Comparison of ENCODE assay signal across 8 cellular contexts in genomic region chr4:122731676-122732075, GRCh38. TPM values are rescaled to one million over a fixed set of nuclear protein-coding genes. Genes with fewer than 3 reads are reported as not detected.
DNase-seq lines count a peak whose midpoint lies in the region; ATAC-seq and TF ChIP-seq lines count a peak whose summit lies in the region.

No MANE protein-coding gene starts in this region.

- TF ChIP-seq POLR2A in body of pancreas (IDR thresholded peaks at IDR 0.05) (no peak), vagina (IDR thresholded peaks at IDR 0.05) (no peak)

- peak overlapping the region; percentile 88 for H3K4me3 ChIP-seq in left ventricle myocardium inferior
- H3K4me3 ChIP-seq in right atrium auricular region = peak overlapping the region in 1 of 2 donors; percentile 72
- no peak overlapping the region for H3K4me3 ChIP-seq in body of pancreas
- H3K4me3 ChIP-seq in mucosa of descending colon = peak overlapping the region; percentile 35
- H3K4me3 ChIP-seq in vagina = peak overlapping the region; percentile 72 to 74

- 30 to 37% methylated on average over 2 of the region's 2 CpGs for WGBS in body of pancreas, 2 donors

- H3K4me1 ChIP-seq in left ventricle myocardium inferior (peaks cover 41% of the 10 kb centered on the region), right atrium auricular region (peaks cover 0 to 9% of the 10 kb centered on the region in 2 donors), body of pancreas (peaks cover 11% of the 10 kb centered on the region), mucosa of descending colon (ENCODE audit: low read depth) (peaks cover 7% of the 10 kb centered on the region), vagina (peaks cover 16% of the 10 kb centered on the region)

- intact Hi-C loops in left ventricle myocardium inferior (cut with micrococcal nuclease) = no loop called here
- intact Hi-C loops in body of pancreas (cut with DNase I) = no loop called here
- intact Hi-C loops in mucosa of descending colon (cut with DNase I, micrococcal nuclease) = no loop called here
- intact Hi-C loops in vagina (cut with DNase I) = loop anchor here (10.0 kb wide), 1 partner anchor 193 kb away; the partner anchor contains the start of gene NUDT6

- H3K9me3 ChIP-seq in left ventricle myocardium inferior (replicated peaks) (no peaks in the 10 kb centered on the region), right atrium auricular region (no peaks in the 10 kb centered on the region), body of pancreas (no peaks in the 10 kb centered on the region), mucosa of descending colon (no peaks in the 10 kb centered on the region), vagina (no peaks in the 10 kb centered on the region)

- H3K27me3 ChIP-seq in left ventricle myocardium inferior (ENCODE audit: low read depth) (no peaks in the 10 kb centered on the region), right atrium auricular region (no peaks in the 10 kb centered on the region), body of pancreas (no peaks in the 10 kb centered on the region), vagina (no peaks in the 10 kb centered on the region)

- ATAC-seq in body of pancreas (no peak), mucosa of descending colon (no peak), GM19351 (IDR thresholded peaks at IDR 0.05; ENCODE audit: unreplicated experiment) (no peak)

- H3K27ac ChIP-seq in left ventricle myocardium inferior (replicated peaks) (peak overlapping the region; percentile 86), right atrium auricular region (peak overlapping the region in 1 of 2 donors; percentile 72), body of pancreas (peak overlapping the region in 3 of 4 donors; percentile 31 to 92 (median 92)), vagina (peak overlapping the region; percentile 63)

- DNase-seq in left ventricle myocardium inferior (no peak), right atrium auricular region (ENCODE audit: low spot score) (no peak), body of pancreas (no peak), mucosa of descending colon (no peak), vagina (ENCODE audit: extremely low spot score in 2 of 2) (no peak), CD1c-positive myeloid dendritic cell (ENCODE audit: extremely low spot score) (no peak)
- DNase-seq in activated CD8-positive, alpha-beta memory T cell treated with anti-CD3 and anti-CD28 coated beads for 24 hours = no peak

- TF ChIP-seq CTCF in left ventricle myocardium inferior (IDR thresholded peaks at IDR 0.05; ENCODE audit: borderline replicate concordance) = no peak
- no peak for TF ChIP-seq CTCF in right atrium auricular region (IDR thresholded peaks at IDR 0.05)
- no peak for TF ChIP-seq CTCF in body of pancreas (IDR thresholded peaks at IDR 0.05)
- no peak for TF ChIP-seq CTCF in mucosa of descending colon (IDR thresholded peaks at IDR 0.05)
- TF ChIP-seq CTCF in vagina (IDR thresholded peaks at IDR 0.05) = no peak

- H3K36me3 ChIP-seq in left ventricle myocardium inferior (no peaks in the 10 kb centered on the region), right atrium auricular region (no peaks in the 10 kb centered on the region), body of pancreas (replicated peaks in 1 of 2; ENCODE audit: insufficient read depth in 1 of 2, low read depth in 2 of 2) (no peaks in the 10 kb centered on the region), mucosa of descending colon (ENCODE audit: low read depth) (peaks cover 3% of the 10 kb centered on the region), vagina (no peaks in the 10 kb centered on the region)

RNA-seq across cellular contexts. Expression of gene BBS12, which starts 0.8 kb away (rescaled TPM):
- total RNA-seq in left ventricle myocardium inferior = 5.4 TPM
- 10 to 100 TPM in 1 of 2 donors, 1 to 10 TPM in 1; 5.9 to 10.2 TPM for total RNA-seq in right atrium auricular region
- 1 to 10 TPM in 1 of 2 donors, not detected in 1; 2.3 TPM for total RNA-seq in body of pancreas
- 1 to 10 TPM; 3.3 to 5.4 (median 3.9) TPM for total RNA-seq in mucosa of descending colon
- 2.2 TPM for total RNA-seq in vagina

Comparison
In these comparisons a context has a peak if more than half of its experiments do, and no peak if none do; other contexts are left out.
1. H3K4me3 ChIP-seq: peak in left ventricle myocardium inferior (single experiment), mucosa of descending colon (single experiment) and vagina (2 of 2); none in body of pancreas (0 of 2).